ENCODE assay signal across 26 cellular contexts in genomic region chr11:100177651-100178050, GRCh38.
"Had no signal": no experiment of that assay in that cellular context is flagged by ENCODE, and none has a peak within 500 bp of the region (broad histone marks: within the 10 kb centered on the region; RNA-seq: fewer than 3 reads in every experiment).

No MANE protein-coding gene starts in this region.

- H3K27me3 ChIP-seq: stomach, suprapubic skin, testis, thyroid gland, tibial artery, tibial nerve, transverse colon, upper lobe of left lung, upper lobe of right lung, uterus, vagina had no signal

- H3K4me1 ChIP-seq: stomach, suprapubic skin, testis, thyroid gland, tibial artery, tibial nerve, transverse colon, upper lobe of left lung, upper lobe of right lung, uterus, vagina had no signal

- H3K4me3 ChIP-seq: stomach, suprapubic skin, testis, thoracic aorta, thyroid gland, tibial artery, tibial nerve, transverse colon, upper lobe of left lung, upper lobe of right lung, uterus, vagina had no signal

- H3K36me3 ChIP-seq: stomach, suprapubic skin, thoracic aorta, thyroid gland, tibial artery, tibial nerve, transverse colon, upper lobe of left lung, upper lobe of right lung, uterus, vagina had no signal

- ATAC-seq: stimulated activated effector memory CD8-positive, alpha-beta T cell treated with anti-CD3 and anti-CD28 coated beads, Interleukin-12 subunit alpha, Interleukin-12 subunit beta, amount 100 ng/mL, for 72 hours; stimulated activated memory B cell treated with anti-CD40 and anti-IgM and Interleukin-4, amounts not matched to agents 10 μg/mL and 1 μg/mL and 100 μg/mL, for 72 hours; stimulated activated naive B cell treated with anti-CD40 and anti-IgM and Interleukin-4, amounts not matched to agents 10 μg/mL and 1 μg/mL and 100 μg/mL, for 72 hours; stimulated activated naive CD8-positive, alpha-beta T cell treated with anti-CD3 and anti-CD28 coated beads, Interleukin-15, amount 100 ng/mL, for 72 hours; stimulated activated naive CD8-positive, alpha-beta T cell treated with anti-CD3 and anti-CD28 coated beads, Interleukin-15, Interleukin-2, amounts not matched to agents 100 U/mL and 50 U/mL, for 24 hours; upper lobe of right lung had no signal

- H3K27ac ChIP-seq: stomach, suprapubic skin, testis, thoracic aorta, thyroid gland, tibial artery, tibial nerve, transverse colon, upper lobe of left lung, upper lobe of right lung, uterus, vagina had no signal

- H3K9me3 ChIP-seq: stomach, suprapubic skin, testis, thoracic aorta, thyroid gland, tibial artery, tibial nerve, transverse colon, upper lobe of left lung, upper lobe of right lung, uterus, vagina had no signal

- DNase-seq: stimulated activated CD4-positive, alpha-beta T cell treated with anti-CD3 and anti-CD28 coated beads, Interleukin-2, amount 100 ng/mL, for 48 hours; stimulated activated CD4-positive, alpha-beta T cell treated with anti-CD3 and anti-CD28 coated beads, Interleukin-4, amount 100 ng/mL, for 1 hour; stimulated activated CD4-positive, alpha-beta T cell treated with anti-CD3 and anti-CD28 coated beads, Interleukin-4, amount 100 ng/mL, for 24 hours; stimulated activated CD4-positive, alpha-beta T cell treated with anti-CD3 and anti-CD28 coated beads, Interleukin-4, amount 100 ng/mL, for 4 hours; stimulated activated CD8-positive, alpha-beta memory T cell treated with anti-CD3 and anti-CD28 coated beads, Interleukin-4, amount 100 ng/mL, for 48 hours; stimulated activated naive B cell treated with anti-CD40 and anti-IgM and Interleukin-4, amounts not matched to agents 10 μg/mL and 1 μg/mL and 100 μg/mL, for 72 hours; stimulated activated naive CD4-positive, alpha-beta T cell treated with Interleukin-2 at 50 U/mL for 16 hours; stimulated activated naive CD8-positive, alpha-beta T cell treated with anti-CD3 and anti-CD28 coated beads, Interleukin-15, amount 100 ng/mL, for 72 hours; stimulated activated naive CD8-positive, alpha-beta T cell treated with anti-CD3 and anti-CD28 coated beads, Interleukin-15, Interleukin-2, amounts not matched to agents 100 U/mL and 50 U/mL, for 24 hours; stomach; substantia nigra; testis; thyroid gland; tibial artery; transverse colon; trophoblast cell; upper lobe of left lung; upper lobe of right lung; uterus had no signal

- FAIRE-seq: urothelium cell line had no signal
